ENCODE assay signal across 8 cellular contexts in the genomic region with DNA sequence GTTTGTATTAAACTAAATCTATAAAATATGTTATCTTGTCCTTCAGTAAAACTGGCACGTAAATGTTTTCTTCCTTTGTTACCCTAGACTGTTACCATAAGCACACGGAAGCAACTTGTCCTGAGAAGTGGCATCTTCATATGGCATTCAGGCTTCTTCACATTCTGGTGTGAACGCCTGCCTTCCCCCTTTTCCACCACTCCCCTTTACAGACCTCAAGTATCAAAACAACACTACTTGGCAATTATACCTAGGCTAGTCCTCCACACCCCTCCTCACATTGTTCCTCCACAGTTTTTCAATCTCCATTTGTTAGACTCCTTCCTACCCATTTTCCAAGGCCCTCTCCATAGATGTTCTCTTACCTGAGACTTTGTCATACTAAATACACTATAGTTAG. TPM values are rescaled to one million over a fixed set of nuclear protein-coding genes. Genes with fewer than 3 reads are reported as not detected.
A peak's percentile ranks its signal among the peaks of the same experiment; 100 is the strongest.
DNase-seq lines count a peak whose midpoint lies in the region; TF ChIP-seq lines count a peak whose summit lies in the region.

No MANE protein-coding gene starts in this region.

- peaks cover 54% of the 10 kb centered on the region for H3K4me1 ChIP-seq in CD8-positive, alpha-beta memory T cell (ENCODE audit: insufficient read depth, low read length)

- POLR2A ChIA-PET in CD8-positive, alpha-beta memory T cell (lab: Charles Lee): no interaction called here
- POLR2A ChIA-PET in HEK293T (lab: Yijun Ruan, JAX): interaction anchor here (0.8 to 1.5 kb wide), 2 partner anchors 12 to 44 kb away, joined by 3 to 6 read pairs; no protein-coding TSS in a partner anchor

- H3K27ac ChIP-seq in CD8-positive, alpha-beta memory T cell (ENCODE audit: low read depth, low read length): peak overlapping the region; percentile 85
- peak overlapping the region in 1 of 2 donors; percentile 100 for H3K27ac ChIP-seq in coronary artery

- H3K27me3 Mint-ChIP-seq in CD8-positive, alpha-beta memory T cell: peaks cover 0 to 1% of the 10 kb centered on the region in 2 donors
- no peaks in the 10 kb centered on the region for H3K27me3 Mint-ChIP-seq in nephron progenitor cell (ENCODE audit: low read depth, poor library complexity)

- H3K4me3 ChIP-seq in CD8-positive, alpha-beta memory T cell (ENCODE audit: low read length): peak overlapping the region; percentile 74
- H3K4me3 ChIP-seq in MG63: peak overlapping the region; percentile 67
- H3K4me3 ChIP-seq in coronary artery: peak overlapping the region; percentile 95

- CTCF ChIA-PET in CD8-positive, alpha-beta memory T cell (lab: Charles Lee): interaction anchor here (1.0 kb wide), 1 partner anchor 8 kb away, joined by 5 read pairs; no protein-coding TSS in a partner anchor
- CTCF ChIA-PET in HEK293T (lab: Yijun Ruan, JAX): interaction anchor here (0.6 kb wide), 1 partner anchor 83 kb away, joined by 3 read pairs; no protein-coding TSS in a partner anchor

- H3K36me3 ChIP-seq in CD8-positive, alpha-beta memory T cell (ENCODE audit: insufficient read depth, low read length): no peaks in the 10 kb centered on the region
- H3K36me3 ChIP-seq in MG63: no peaks in the 10 kb centered on the region; the same call in 1 of the 2 replicates

- no peaks in the 10 kb centered on the region for H3K9me3 Mint-ChIP-seq in CD8-positive, alpha-beta memory T cell
- H3K9me3 Mint-ChIP-seq in nephron progenitor cell: peaks cover 7% of the 10 kb centered on the region

- no peak for DNase-seq in CD8-positive, alpha-beta memory T cell
- DNase-seq in MG63 (no peak), coronary artery (ENCODE audit: low spot score) (no peak), nephron progenitor cell (no peak), SIG-M5 treated with dmso at 0.1 percent for 504 hours (lab: John Stamatoyannopoulos, UW; ENCODE audit: unreplicated experiment) (no peak), SHP77 (lab: John Stamatoyannopoulos, UW) (no peak), HEK293T (ENCODE audit: extremely low spot score) (no peak), NCI-H2196 (lab: John Stamatoyannopoulos, UW; ENCODE audit: unreplicated experiment) (no peak)

- peak overlapping the region; percentile 86 to 99 (median 96) for H3K27ac Mint-ChIP-seq in CD8-positive, alpha-beta memory T cell
- H3K27ac Mint-ChIP-seq in nephron progenitor cell: peak overlapping the region; percentile 99

- no peaks in the 10 kb centered on the region for H3K27me3 ChIP-seq in CD8-positive, alpha-beta memory T cell (ENCODE audit: insufficient read depth, low read length, poor library complexity, severe bottlenecking)
- no peaks in the 10 kb centered on the region for H3K27me3 ChIP-seq in MG63

- peaks cover 56 to 66% (median 62%) of the 10 kb centered on the region in 3 donors for H3K4me1 Mint-ChIP-seq in CD8-positive, alpha-beta memory T cell
- H3K4me1 Mint-ChIP-seq in nephron progenitor cell: peaks cover 48% of the 10 kb centered on the region

- H3K4me3 Mint-ChIP-seq in CD8-positive, alpha-beta memory T cell: peak overlapping the region; percentile 91 to 100 (median 99)
- peak overlapping the region; percentile 88 for H3K4me3 Mint-ChIP-seq in nephron progenitor cell

- peaks cover 0 to 14% (median 0%) of the 10 kb centered on the region in 3 donors for H3K36me3 Mint-ChIP-seq in CD8-positive, alpha-beta memory T cell
- H3K36me3 Mint-ChIP-seq in nephron progenitor cell (ENCODE audit: low read depth): peaks cover 25% of the 10 kb centered on the region

- H3K9me3 ChIP-seq in CD8-positive, alpha-beta memory T cell (ENCODE audit: low read length): no peaks in the 10 kb centered on the region
- H3K9me3 ChIP-seq in MG63: no peaks in the 10 kb centered on the region

- TF ChIP-seq CTCF in coronary artery (IDR thresholded peaks at IDR 0.05) (no peak), nephron progenitor cell (IDR thresholded peaks at IDR 0.05) (no peak)

TF ChIP-seq in HEK293T, 16 proteins besides CTCF, POLR2A, EP300 and RAD21:
- TF ChIP-seq FOXA1 (IDR thresholded peaks at IDR 0.05): no peak
- no peak for TF ChIP-seq LEF1 (IDR thresholded peaks at IDR 0.05; ENCODE audit: borderline replicate concordance)
- no peak for TF ChIP-seq SUZ12 (IDR thresholded peaks at IDR 0.05)
- no peak for TF ChIP-seq FOXK2 (IDR thresholded peaks at IDR 0.05)
- TF ChIP-seq CTBP1 (IDR thresholded peaks at IDR 0.05; ENCODE audit: borderline replicate concordance): no peak
- no peak for TF ChIP-seq L3MBTL2 (conservative IDR thresholded peaks at IDR 0.05)
- TF ChIP-seq SP1 (IDR thresholded peaks at IDR 0.05): no peak
- TF ChIP-seq ELF4 (IDR thresholded peaks at IDR 0.05): no peak
- TF ChIP-seq FOXM1 (IDR thresholded peaks at IDR 0.05; ENCODE audit: borderline replicate concordance): no peak
- TF ChIP-seq NFRKB (IDR thresholded peaks at IDR 0.05): no peak
- TF ChIP-seq ARNT (IDR thresholded peaks at IDR 0.05): no peak
- TF ChIP-seq, protein P1, sequence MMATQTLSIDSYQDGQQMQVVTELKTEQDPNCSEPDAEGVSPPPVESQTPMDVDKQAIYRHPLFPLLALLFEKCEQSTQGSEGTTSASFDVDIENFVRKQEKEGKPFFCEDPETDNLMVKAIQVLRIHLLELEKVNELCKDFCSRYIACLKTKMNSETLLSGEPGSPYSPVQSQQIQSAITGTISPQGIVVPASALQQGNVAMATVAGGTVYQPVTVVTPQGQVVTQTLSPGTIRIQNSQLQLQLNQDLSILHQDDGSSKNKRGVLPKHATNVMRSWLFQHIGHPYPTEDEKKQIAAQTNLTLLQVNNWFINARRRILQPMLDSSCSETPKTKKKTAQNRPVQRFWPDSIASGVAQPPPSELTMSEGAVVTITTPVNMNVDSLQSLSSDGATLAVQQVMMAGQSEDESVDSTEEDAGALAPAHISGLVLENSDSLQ (IDR thresholded peaks at IDR 0.05): no peak

RNA-seq across cellular contexts. Expression of a gene that starts 2.9 kb away (rescaled TPM):
- 10 to 100 TPM; 68.6 to 69.8 TPM for total RNA-seq in CD8-positive, alpha-beta memory T cell
- 11.1 TPM for polyA plus RNA-seq in CD8-positive, alpha-beta memory T cell
- total RNA-seq in MG63 (2014; rRNA removed; shearing (Covaris generic); ENCODE audit: low replicate concordance): 18.2 and 25.7 TPM in 2 replicates
